In the genomic region with DNA sequence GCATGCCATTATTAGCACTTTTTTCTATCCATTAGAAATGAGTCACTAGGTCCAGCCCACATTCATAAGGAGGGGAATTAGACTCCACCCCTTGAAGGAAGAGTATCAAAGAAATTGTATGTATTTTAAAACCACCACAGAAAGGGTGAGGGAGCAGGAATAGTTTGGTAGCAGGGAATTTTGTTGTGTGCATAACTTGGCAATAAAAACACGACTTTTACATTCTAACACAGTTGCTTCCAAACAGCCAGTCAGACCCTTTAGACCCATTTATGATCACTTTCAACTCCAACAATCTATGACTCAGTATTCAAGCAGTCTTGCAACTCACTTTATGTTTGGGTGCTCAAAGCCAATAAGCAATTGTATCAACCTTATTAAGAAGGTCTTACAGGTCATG, we compare ENCODE assay signal across 1 cellular context.
TF ChIP-seq lines count a peak whose summit lies in the region.

No MANE protein-coding gene starts in this region.

TF ChIP-seq in IMR-90, 13 proteins besides CTCF, POLR2A, EP300 and RAD21:
- TF ChIP-seq MAZ (IDR thresholded peaks at IDR 0.05; ENCODE audit: borderline replicate concordance, low read depth, low read length), result peak; percentile 21; the same call in 1 of the 2 replicates
- TF ChIP-seq CEBPB (IDR thresholded peaks at IDR 0.05; ENCODE audit: low read depth, low read length), result no peak
- 0 out of 2 replicates have a peak, but pooled peaks have one; percentile 10 for TF ChIP-seq FOS (IDR thresholded peaks at IDR 0.05; ENCODE audit: low read depth, low read length)
TF ChIP-seq in IMR-90: peak in this region for 2.
